29 cellular contexts compared by ENCODE assay signal in the genomic region with DNA sequence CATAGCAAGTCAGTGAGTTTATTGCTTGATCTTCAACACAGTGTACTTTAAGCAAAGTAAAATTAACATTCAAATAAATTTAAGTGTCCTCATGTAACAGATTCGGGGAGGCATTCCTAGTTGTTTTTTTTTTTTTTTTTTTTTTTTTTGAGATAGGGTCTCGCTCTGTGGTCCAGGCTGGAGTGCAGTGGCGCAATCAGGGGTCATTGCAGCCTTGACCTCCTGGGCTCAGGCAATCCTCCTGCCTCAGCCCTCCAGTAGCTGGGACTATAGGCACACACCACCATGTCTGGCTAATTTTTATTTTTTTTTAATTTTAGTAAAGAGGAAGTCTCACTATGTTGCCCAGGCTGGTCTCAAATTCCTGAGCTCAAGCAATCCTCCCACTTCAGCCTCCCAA.
"Had no signal": no experiment of that assay in that cellular context is flagged by ENCODE, and none has a peak within 500 bp of the region (broad histone marks: within the 10 kb centered on the region; RNA-seq: fewer than 3 reads in every experiment).

No MANE protein-coding gene starts in this region.

- FAIRE-seq: endometrium, endothelial cell of umbilical vein had no signal

- ATAC-seq: activated CD4-positive, alpha-beta T cell treated with anti-CD3 and anti-CD28 coated beads for 36 hours; activated CD8-positive, alpha-beta memory T cell treated with anti-CD3 and anti-CD28 coated beads, Interleukin-2, amount 10 ng/mL, durations not matched to agents 7 days and 5 days; activated CD8-positive, alpha-beta T cell treated with anti-CD3 and anti-CD28 coated beads, Interleukin-2, amount 10 ng/mL, durations not matched to agents 7 days and 5 days; activated naive CD8-positive, alpha-beta T cell treated with anti-CD3 and anti-CD28 coated beads, Interleukin-2, amount 50 U/mL, for 24 hours; body of pancreas had no signal

- H3K27me3 ChIP-seq: adrenal gland, body of pancreas, colonic mucosa, esophagus squamous epithelium had no signal

- H3K4me3 ChIP-seq: adrenal gland, body of pancreas, colonic mucosa, esophagus squamous epithelium had no signal

- H3K9me3 ChIP-seq: adrenal gland, body of pancreas, colonic mucosa, esophagus squamous epithelium had no signal

- H3K4me1 ChIP-seq: colonic mucosa had no signal

- H3K36me3 ChIP-seq: adrenal gland, colonic mucosa, esophagus squamous epithelium had no signal

- DNase-seq: activated CD4-positive, alpha-beta memory T cell treated with anti-CD3 and anti-CD28 coated beads for 36 hours; activated CD4-positive, alpha-beta T cell treated with anti-CD3 and anti-CD28 coated beads for 36 hours; activated CD4-positive, alpha-beta T cell treated with anti-CD3 and anti-CD28 coated beads, Interleukin-2, amount 10 ng/mL, durations not matched to agents 24 days and 14 days; activated CD4-positive, CD25-positive, alpha-beta regulatory T cell; activated CD4-positive, CD25-positive, alpha-beta regulatory T cell treated with anti-CD3 and anti-CD28 coated beads, Interleukin-2, amount 50 U/mL, for 72 hours; activated CD8-positive, alpha-beta memory T cell treated with anti-CD3 and anti-CD28 coated beads, Interleukin-2, amount 10 ng/mL, durations not matched to agents 7 days and 5 days; activated CD8-positive, alpha-beta memory T cell treated with anti-CD3 and anti-CD28 coated beads, Interleukin-2, amount 50 U/mL, for 4 hours; activated CD8-positive, alpha-beta T cell treated with anti-CD3 and anti-CD28 coated beads, Interleukin-2, amount 10 ng/mL, durations not matched to agents 7 days and 5 days; activated effector memory CD4-positive, alpha-beta T cell treated with anti-CD3 and anti-CD28 coated beads, Interleukin-2, amount 50 U/mL, for 16 hours; activated naive CD4-positive, alpha-beta T cell treated with anti-CD3 and anti-CD28 coated beads for 36 hours; activated naive CD8-positive, alpha-beta T cell treated with anti-CD3 and anti-CD28 coated beads for 36 hours; activated naive CD8-positive, alpha-beta T cell treated with anti-CD3 and anti-CD28 coated beads, Interleukin-2, amount 50 U/mL, for 24 hours; activated T-cell treated with anti-CD3 and anti-CD28 coated beads, Interleukin-2, amount 50 U/mL, for 1 hour; activated T-cell treated with anti-CD3 and anti-CD28 coated beads, Interleukin-2, amount 50 U/mL, for 48 hours; adrenal gland; amygdala; aorta; body of pancreas; caudate nucleus; cerebellar nuclear complex; colonic mucosa; effector CD8-positive, alpha-beta T cell; esophagus squamous epithelium; foreskin melanocyte; head of caudate nucleus; T-helper 2 cell had no signal

- H3K27ac ChIP-seq: adrenal gland, body of pancreas, colonic mucosa, epithelial cell of prostate, esophagus squamous epithelium had no signal
